Comparison of ENCODE assay signal across 11 cellular contexts in the genomic region with DNA sequence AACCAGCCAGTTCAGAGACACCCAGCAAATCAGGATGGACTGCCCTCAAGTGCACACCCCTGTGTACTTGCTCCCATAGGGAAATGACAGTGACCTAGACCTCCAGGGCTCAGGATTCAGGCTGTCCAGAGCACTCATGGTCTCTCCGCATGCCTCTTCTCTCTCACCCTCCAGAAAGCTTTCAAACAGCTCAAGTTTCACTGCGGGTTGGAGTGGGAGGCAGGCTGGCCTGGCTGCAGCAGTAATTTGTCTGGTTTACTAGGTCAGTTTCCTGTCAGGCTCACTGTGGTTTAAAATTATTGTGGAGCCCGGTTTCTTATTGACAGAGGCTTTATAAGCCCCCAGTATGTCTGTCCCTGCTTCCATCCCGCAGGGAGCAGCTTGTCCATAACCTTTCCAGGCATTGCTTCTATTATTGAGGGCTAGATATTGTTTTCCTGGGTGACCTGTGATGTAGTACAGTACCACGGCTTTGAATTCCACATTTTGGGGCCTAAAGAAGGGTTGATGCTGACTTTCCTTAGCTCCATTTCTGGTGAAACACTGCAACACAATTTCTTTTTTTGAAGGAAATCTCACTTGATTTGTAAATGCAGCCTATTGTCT.
DNase-seq lines count a peak whose midpoint lies in the region; ATAC-seq and TF ChIP-seq lines count a peak whose summit lies in the region.
"Had no signal": no experiment of that assay in that cellular context is flagged by ENCODE, and none has a peak within 500 bp of the region (broad histone marks: within the 10 kb centered on the region; RNA-seq: fewer than 3 reads in every experiment).

No MANE protein-coding gene starts in this region.

- H3K27me3 ChIP-seq in suprapubic skin, result no peaks in the 10 kb centered on the region

- H3K27ac ChIP-seq in suprapubic skin, result no peak overlapping the region

- no peaks in the 10 kb centered on the region for H3K36me3 ChIP-seq in suprapubic skin

- TF ChIP-seq CTCF in WTC11 (IDR thresholded peaks at IDR 0.05) (no peak), suprapubic skin (IDR thresholded peaks at IDR 0.05) (no peak), chondrocyte (IDR thresholded peaks at IDR 0.05) (no peak)

- H3K4me3 Mint-ChIP-seq in WTC11 (no peak overlapping the region), chondrocyte (ENCODE audit: unreplicated experiment) (no peak overlapping the region)
- H3K4me3 Mint-ChIP-seq: CD8-positive, alpha-beta T cell had no signal

- peak; percentile 95 for ATAC-seq in WTC11
- ATAC-seq: CD8-positive, alpha-beta T cell had no signal

- H3K27ac Mint-ChIP-seq in WTC11 (no peak overlapping the region), chondrocyte (ENCODE audit: unreplicated experiment) (no peak overlapping the region)
- H3K27ac Mint-ChIP-seq: CD8-positive, alpha-beta T cell had no signal

- TF ChIP-seq POLR2A in suprapubic skin (IDR thresholded peaks at IDR 0.05), result no peak

- peaks cover 27% of the 10 kb centered on the region for H3K4me1 Mint-ChIP-seq in WTC11
- peaks cover 11% of the 10 kb centered on the region for H3K4me1 Mint-ChIP-seq in chondrocyte (ENCODE audit: low read depth)

- WGBS in suprapubic skin, result 62% methylated on average over 4 of the region's 5 CpGs

- TF ChIP-seq EP300 in suprapubic skin (IDR thresholded peaks at IDR 0.05), result no peak

- CTCF ChIA-PET in HEK293T (lab: Yijun Ruan, JAX) (interaction anchor here (1.0 kb wide), 1 partner anchor 14 kb away, joined by 5 read pairs; no protein-coding TSS in a partner anchor), WTC11 (lab: Charles Lee) (no interaction called here)

- DNase-seq in AG08396 (ENCODE audit: low spot score), result peak; percentile 43
- peak; percentile 25 for DNase-seq in HEK293T (ENCODE audit: extremely low spot score)
- peak; percentile 29 for DNase-seq in WTC11 (ENCODE audit: low spot score)
- peak; percentile 25 for DNase-seq in kidney tubule cell (ENCODE audit: low spot score)
- no peak for DNase-seq in suprapubic skin (ENCODE audit: low spot score in 2 of 2)
- DNase-seq in AML-193 (lab: John Stamatoyannopoulos, UW), result no peak
- no peak for DNase-seq in SHP77 treated with DMSO at 0.1 percent for 48 hours (lab: John Stamatoyannopoulos, UW)
- no peak for DNase-seq in chondrocyte (ENCODE audit: low spot score)
- DNase-seq: CD8-positive, alpha-beta T cell; H7; NCI-H526 had no signal

- no peaks in the 10 kb centered on the region for H3K9me3 ChIP-seq in suprapubic skin

- H3K4me3 ChIP-seq in suprapubic skin, result no peak overlapping the region

- H3K27me3 Mint-ChIP-seq in WTC11 (ENCODE audit: low read depth) (no peaks in the 10 kb centered on the region; the same call in 1 of the 2 replicates), chondrocyte (ENCODE audit: low read depth) (no peaks in the 10 kb centered on the region)

- POLR2A ChIA-PET in HEK293T (lab: Yijun Ruan, JAX) (interaction anchor here (1.4 kb wide), 1 partner anchor 17 kb away, joined by 3 read pairs; no protein-coding TSS in a partner anchor), WTC11 (lab: Charles Lee) (interaction anchor here (1.1 kb wide), 1 partner anchor 34 kb away, joined by 3 read pairs; no protein-coding TSS in a partner anchor)

- H3K36me3 Mint-ChIP-seq in WTC11, result no peaks in the 10 kb centered on the region
- no peaks in the 10 kb centered on the region for H3K36me3 Mint-ChIP-seq in chondrocyte (ENCODE audit: low read depth)
- H3K36me3 Mint-ChIP-seq: CD8-positive, alpha-beta T cell had no signal

- no peaks in the 10 kb centered on the region for H3K9me3 Mint-ChIP-seq in WTC11
- H3K9me3 Mint-ChIP-seq in chondrocyte (ENCODE audit: low read depth), result no peaks in the 10 kb centered on the region
- H3K9me3 Mint-ChIP-seq: CD8-positive, alpha-beta T cell had no signal

- H3K4me1 ChIP-seq in suprapubic skin, result no peaks in the 10 kb centered on the region

TF ChIP-seq in HEK293T, 16 proteins besides CTCF, POLR2A, EP300 and RAD21:
- no peak for TF ChIP-seq L3MBTL2 (conservative IDR thresholded peaks at IDR 0.05)
- no peak for TF ChIP-seq LEF1 (IDR thresholded peaks at IDR 0.05; ENCODE audit: borderline replicate concordance)
- TF ChIP-seq SP1 (IDR thresholded peaks at IDR 0.05), result no peak
- no peak for TF ChIP-seq FOXK2 (IDR thresholded peaks at IDR 0.05)
- TF ChIP-seq NFRKB (IDR thresholded peaks at IDR 0.05), result no peak
- TF ChIP-seq ZNF384 (IDR thresholded peaks at IDR 0.05), result no peak
- no peak for TF ChIP-seq CTBP1 (IDR thresholded peaks at IDR 0.05; ENCODE audit: borderline replicate concordance)
- no peak for TF ChIP-seq ELF4 (IDR thresholded peaks at IDR 0.05)
- no peak for TF ChIP-seq BHLHE40 (IDR thresholded peaks at IDR 0.05; ENCODE audit: borderline replicate concordance)

TF ChIP-seq in WTC11, 78 proteins besides CTCF, POLR2A, EP300 and RAD21 (continues in another document):
- no peak for TF ChIP-seq EMX1 (CRISPR knock-in tag; IDR thresholded peaks at IDR 0.05)
- TF ChIP-seq GABPB1 (CRISPR knock-in tag; IDR thresholded peaks at IDR 0.05), result no peak
- TF ChIP-seq ZNF317 (CRISPR knock-in tag; IDR thresholded peaks at IDR 0.05; ENCODE audit: borderline replicate concordance, low read depth), result no peak
- TF ChIP-seq KAT7 (CRISPR knock-in tag; IDR thresholded peaks at IDR 0.05; ENCODE audit: borderline replicate concordance), result no peak
- TF ChIP-seq, protein P1, sequence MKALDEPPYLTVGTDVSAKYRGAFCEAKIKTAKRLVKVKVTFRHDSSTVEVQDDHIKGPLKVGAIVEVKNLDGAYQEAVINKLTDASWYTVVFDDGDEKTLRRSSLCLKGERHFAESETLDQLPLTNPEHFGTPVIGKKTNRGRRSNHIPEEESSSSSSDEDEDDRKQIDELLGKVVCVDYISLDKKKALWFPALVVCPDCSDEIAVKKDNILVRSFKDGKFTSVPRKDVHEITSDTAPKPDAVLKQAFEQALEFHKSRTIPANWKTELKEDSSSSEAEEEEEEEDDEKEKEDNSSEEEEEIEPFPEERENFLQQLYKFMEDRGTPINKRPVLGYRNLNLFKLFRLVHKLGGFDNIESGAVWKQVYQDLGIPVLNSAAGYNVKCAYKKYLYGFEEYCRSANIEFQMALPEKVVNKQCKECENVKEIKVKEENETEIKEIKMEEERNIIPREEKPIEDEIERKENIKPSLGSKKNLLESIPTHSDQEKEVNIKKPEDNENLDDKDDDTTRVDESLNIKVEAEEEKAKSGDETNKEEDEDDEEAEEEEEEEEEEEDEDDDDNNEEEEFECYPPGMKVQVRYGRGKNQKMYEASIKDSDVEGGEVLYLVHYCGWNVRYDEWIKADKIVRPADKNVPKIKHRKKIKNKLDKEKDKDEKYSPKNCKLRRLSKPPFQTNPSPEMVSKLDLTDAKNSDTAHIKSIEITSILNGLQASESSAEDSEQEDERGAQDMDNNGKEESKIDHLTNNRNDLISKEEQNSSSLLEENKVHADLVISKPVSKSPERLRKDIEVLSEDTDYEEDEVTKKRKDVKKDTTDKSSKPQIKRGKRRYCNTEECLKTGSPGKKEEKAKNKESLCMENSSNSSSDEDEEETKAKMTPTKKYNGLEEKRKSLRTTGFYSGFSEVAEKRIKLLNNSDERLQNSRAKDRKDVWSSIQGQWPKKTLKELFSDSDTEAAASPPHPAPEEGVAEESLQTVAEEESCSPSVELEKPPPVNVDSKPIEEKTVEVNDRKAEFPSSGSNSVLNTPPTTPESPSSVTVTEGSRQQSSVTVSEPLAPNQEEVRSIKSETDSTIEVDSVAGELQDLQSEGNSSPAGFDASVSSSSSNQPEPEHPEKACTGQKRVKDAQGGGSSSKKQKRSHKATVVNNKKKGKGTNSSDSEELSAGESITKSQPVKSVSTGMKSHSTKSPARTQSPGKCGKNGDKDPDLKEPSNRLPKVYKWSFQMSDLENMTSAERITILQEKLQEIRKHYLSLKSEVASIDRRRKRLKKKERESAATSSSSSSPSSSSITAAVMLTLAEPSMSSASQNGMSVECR (CRISPR knock-in tag; IDR thresholded peaks at IDR 0.05; ENCODE audit: borderline replicate concordance), result no peak
- no peak for TF ChIP-seq MYBL2 (CRISPR knock-in tag; IDR thresholded peaks at IDR 0.05)
- TF ChIP-seq ZNF416 (CRISPR knock-in tag; IDR thresholded peaks at IDR 0.05), result no peak
- TF ChIP-seq, protein P2, sequence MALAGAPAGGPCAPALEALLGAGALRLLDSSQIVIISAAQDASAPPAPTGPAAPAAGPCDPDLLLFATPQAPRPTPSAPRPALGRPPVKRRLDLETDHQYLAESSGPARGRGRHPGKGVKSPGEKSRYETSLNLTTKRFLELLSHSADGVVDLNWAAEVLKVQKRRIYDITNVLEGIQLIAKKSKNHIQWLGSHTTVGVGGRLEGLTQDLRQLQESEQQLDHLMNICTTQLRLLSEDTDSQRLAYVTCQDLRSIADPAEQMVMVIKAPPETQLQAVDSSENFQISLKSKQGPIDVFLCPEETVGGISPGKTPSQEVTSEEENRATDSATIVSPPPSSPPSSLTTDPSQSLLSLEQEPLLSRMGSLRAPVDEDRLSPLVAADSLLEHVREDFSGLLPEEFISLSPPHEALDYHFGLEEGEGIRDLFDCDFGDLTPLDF (CRISPR knock-in tag; IDR thresholded peaks at IDR 0.05), result no peak
- TF ChIP-seq, protein P3, sequence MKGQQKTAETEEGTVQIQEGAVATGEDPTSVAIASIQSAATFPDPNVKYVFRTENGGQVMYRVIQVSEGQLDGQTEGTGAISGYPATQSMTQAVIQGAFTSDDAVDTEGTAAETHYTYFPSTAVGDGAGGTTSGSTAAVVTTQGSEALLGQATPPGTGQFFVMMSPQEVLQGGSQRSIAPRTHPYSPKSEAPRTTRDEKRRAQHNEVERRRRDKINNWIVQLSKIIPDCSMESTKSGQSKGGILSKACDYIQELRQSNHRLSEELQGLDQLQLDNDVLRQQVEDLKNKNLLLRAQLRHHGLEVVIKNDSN (CRISPR knock-in tag; IDR thresholded peaks at IDR 0.05), result no peak
- no peak for TF ChIP-seq ATF1 (CRISPR knock-in tag; IDR thresholded peaks at IDR 0.05)

Comparison
In these comparisons a context has a peak if more than half of its experiments do, and no peak if none do; other contexts are left out.
1. DNase-seq: peak in AG08396 (single experiment), HEK293T (single experiment), WTC11 (single experiment) and kidney tubule cell (single experiment); none in suprapubic skin (0 of 2), AML-193 (0 of 2), SHP77 treated with DMSO at 0.1 percent for 48 hours (single experiment) and chondrocyte (single experiment).